ENCODE assay signal across 8 cellular contexts in the genomic region with DNA sequence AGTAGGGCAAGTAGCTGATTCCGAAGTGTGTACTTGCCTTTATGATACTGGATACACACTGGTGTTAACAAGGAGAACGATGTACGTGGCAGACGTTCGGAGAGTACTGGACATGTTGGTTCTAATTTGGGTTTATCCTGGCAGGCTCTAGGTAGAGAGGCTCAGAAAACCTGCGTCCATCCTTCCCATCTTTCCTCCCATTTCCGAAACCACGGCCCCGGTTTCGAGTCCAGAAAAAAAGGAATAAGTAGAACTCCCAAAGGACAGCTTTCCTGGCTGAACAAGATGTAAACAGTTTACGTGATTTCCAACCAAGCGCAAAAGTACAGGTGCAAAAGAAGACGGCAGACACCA. TPM values are rescaled to one million over a fixed set of nuclear protein-coding genes. Genes with fewer than 3 reads are reported as not detected.
DNase-seq lines count a peak whose midpoint lies in the region; ATAC-seq and TF ChIP-seq lines count a peak whose summit lies in the region.

No MANE protein-coding gene starts in this region.

- H3K4me1 ChIP-seq in SJSA1 (replicated peaks) (0 out of 2 replicates have a peak, but pooled peaks cover 4% of the 10 kb centered on the region), foreskin keratinocyte (peaks cover 16% of the 10 kb centered on the region), psoas muscle (peaks cover 18% of the 10 kb centered on the region)

- intact Hi-C loops in psoas muscle (cut with DNase I), result loop anchor here in 1 of 2 donors (2.0 kb wide), 1 partner anchor 55 kb away; the partner anchor contains the start of gene TMEM33

- H3K36me3 ChIP-seq in SJSA1 (no peaks in the 10 kb centered on the region), psoas muscle (ENCODE audit: insufficient read depth in 1 of 2, low read depth in 1 of 2) (no peaks in the 10 kb centered on the region)

- no peaks in the 10 kb centered on the region for H3K27me3 ChIP-seq in SJSA1 (replicated peaks)
- H3K27me3 ChIP-seq in foreskin keratinocyte, result no peaks in the 10 kb centered on the region
- H3K27me3 ChIP-seq in psoas muscle (ENCODE audit: insufficient read depth in 3 of 3, low read length in 2 of 3), result no peaks in the 10 kb centered on the region

- WGBS in psoas muscle, 3 donors, result 0 to 1% (median 1%) methylated on average over 13 of the region's 13 CpGs

- peak overlapping the region; percentile 77; the same call in 1 of the 2 replicates for H3K27ac ChIP-seq in SJSA1
- peak overlapping the region; percentile 73 for H3K27ac ChIP-seq in foreskin keratinocyte
- H3K27ac ChIP-seq in psoas muscle, result peak overlapping the region; percentile 90

- ATAC-seq in GM18907 (IDR thresholded peaks at IDR 0.05; ENCODE audit: unreplicated experiment), result peak; percentile 21
- ATAC-seq in HG02763 (IDR thresholded peaks at IDR 0.05; ENCODE audit: unreplicated experiment), result peak; percentile 14
- ATAC-seq in foreskin keratinocyte, result peak; percentile 27
- peak in 3 of 4 donors; percentile 3 to 21 (median 4) for ATAC-seq in psoas muscle

- TF ChIP-seq CTCF in foreskin keratinocyte (conservative IDR thresholded peaks at IDR 0.05) (no peak), psoas muscle (IDR thresholded peaks at IDR 0.05) (no peak)

- H3K4me3 ChIP-seq in SJSA1 (peak overlapping the region; percentile 81), psoas muscle (peak overlapping the region; percentile 90)

- no peaks in the 10 kb centered on the region for H3K9me3 ChIP-seq in SJSA1 (replicated peaks)
- H3K9me3 ChIP-seq in psoas muscle, result no peaks in the 10 kb centered on the region

- DNase-seq in SJSA1 (ENCODE audit: low read depth in 1 of 2, low spot score in 2 of 2) (no peak), foreskin keratinocyte (no peak), psoas muscle (no peak), DMS79 treated with DMSO at 0.1 percent for 48 hours (lab: John Stamatoyannopoulos, UW) (no peak), hepatic stellate cell (ENCODE audit: low spot score) (no peak)
- DNase-seq in stimulated activated CD4-positive, alpha-beta T cell treated with anti-CD3 and anti-CD28 coated beads, Interleukin-1b, Interleukin-23, amount 100 ng/mL, for 48 hours, result no peak

RNA-seq across cellular contexts. Expression of gene SLC30A9, which starts 0.3 kb away (rescaled TPM):
- 32.5 and 43.4 TPM in 2 replicates for total RNA-seq in SJSA1 (2014; rRNA removed; shearing (Covaris generic))
- total RNA-seq in foreskin keratinocyte, result 56.0 and 56.7 TPM in 2 replicates
- polyA plus RNA-seq in foreskin keratinocyte, result 16.8 and 22.5 TPM in 2 replicates
- total RNA-seq in psoas muscle, result 10 to 100 TPM; 32.6 to 38.8 (median 36.7) TPM
- 10 to 100 TPM; 10.9 to 18.0 (median 11.6) TPM for polyA plus RNA-seq in psoas muscle

RNA-seq across cellular contexts. Expression of gene DCAF4L1, which starts 8.4 kb away (rescaled TPM):
- total RNA-seq in SJSA1 (2014; rRNA removed; shearing (Covaris generic)), result not detected in 2 replicates
- total RNA-seq in foreskin keratinocyte, result 0.10 and 0.11 TPM in 2 replicates
- polyA plus RNA-seq in foreskin keratinocyte, result 0.02 and 0.03 TPM in 2 replicates
- under 1 TPM; 0.19 to 0.75 (median 0.24) TPM for total RNA-seq in psoas muscle
- 1 to 10 TPM in 1 of 3 donors, under 1 TPM in 2; 0.04 to 1.1 (median 0.39) TPM for polyA plus RNA-seq in psoas muscle

RNA-seq across cellular contexts. Expression of gene TMEM33, which starts 54.8 kb away (rescaled TPM):
- total RNA-seq in SJSA1 (2014; rRNA removed; shearing (Covaris generic)), result 30.8 and 46.0 TPM in 2 replicates
- total RNA-seq in foreskin keratinocyte, result 70.3 and 78.4 TPM in 2 replicates
- polyA plus RNA-seq in foreskin keratinocyte, result 35.6 and 36.2 TPM in 2 replicates
- 10 to 100 TPM; 24.2 to 39.2 (median 28.8) TPM for total RNA-seq in psoas muscle
- polyA plus RNA-seq in psoas muscle, result 10 to 100 TPM in 2 of 3 donors, 1 to 10 TPM in 1; 6.8 to 20.5 (median 16.2) TPM
